Comparison of ENCODE assay signal across 1 cellular context in genomic region chr17:46942441-46943217, GRCh38.
TF ChIP-seq lines count a peak whose summit lies in the region.

No MANE protein-coding gene starts in this region.

TF ChIP-seq in HepG2, 621 proteins besides CTCF, POLR2A, EP300 and RAD21 (continued from another document and continues in another):
- TF ChIP-seq RBAK (CRISPR knock-in tag; IDR thresholded peaks at IDR 0.05) (0 out of 2 replicates have a peak, but pooled peaks have one; percentile 7), ZFP1 (CRISPR knock-in tag; IDR thresholded peaks at IDR 0.05) (no peak), SOX13 (IDR thresholded peaks at IDR 0.05) (no peak), SOX13 (CRISPR knock-in tag; conservative IDR thresholded peaks at IDR 0.05 in 1 of 2, IDR thresholded peaks at IDR 0.05 in 1 of 2) (peak in 1 of 2 experiments; percentile 27; a peak in 1 of 4 replicates), ETV6 (CRISPR knock-in tag; conservative IDR thresholded peaks at IDR 0.05) (no peak), NAIF1 (CRISPR knock-in tag; IDR thresholded peaks at IDR 0.05; ENCODE audit: borderline replicate concordance) (no peak), CEBPB (IDR thresholded peaks at IDR 0.05; ENCODE audit: borderline replicate concordance, low read depth, low read length) (peak; percentile 70), TMF1 (CRISPR knock-in tag; IDR thresholded peaks at IDR 0.05; ENCODE audit: low read depth) (no peak), ZNF777 (CRISPR knock-in tag; IDR thresholded peaks at IDR 0.05) (no peak), CCDC6 (CRISPR knock-in tag; IDR thresholded peaks at IDR 0.05) (no peak), ZBTB43 (CRISPR knock-in tag; conservative IDR thresholded peaks at IDR 0.05) (no peak), THRA (CRISPR knock-in tag; IDR thresholded peaks at IDR 0.05; ENCODE audit: borderline replicate concordance) (peak; percentile 42; the same call in 1 of the 2 replicates), CERS6 (CRISPR knock-in tag; IDR thresholded peaks at IDR 0.05) (no peak), ZFP36L2 (CRISPR knock-in tag; IDR thresholded peaks at IDR 0.05) (no peak), ZNF331 (CRISPR knock-in tag; IDR thresholded peaks at IDR 0.05) (peak; percentile 40), ZNF558 (CRISPR knock-in tag; IDR thresholded peaks at IDR 0.05; ENCODE audit: borderline replicate concordance) (no peak), ARID4A (CRISPR knock-in tag; IDR thresholded peaks at IDR 0.05; ENCODE audit: borderline replicate concordance) (no peak), MYC (CRISPR knock-in tag; IDR thresholded peaks at IDR 0.05; ENCODE audit: borderline replicate concordance) (0 out of 2 replicates have a peak, but pooled peaks have one; percentile 12), SMC3 (IDR thresholded peaks at IDR 0.05; ENCODE audit: low read length) (peak; percentile 93), PAWR (CRISPR knock-in tag; IDR thresholded peaks at IDR 0.05; ENCODE audit: borderline replicate concordance) (0 out of 2 replicates have a peak, but pooled peaks have one; percentile 9), ARID2 (CRISPR knock-in tag; IDR thresholded peaks at IDR 0.05; ENCODE audit: borderline replicate concordance) (no peak), SP4 (CRISPR knock-in tag; IDR thresholded peaks at IDR 0.05) (no peak), ZNF136 (CRISPR knock-in tag; IDR thresholded peaks at IDR 0.05; ENCODE audit: low read depth) (no peak), RELA (CRISPR knock-in tag; IDR thresholded peaks at IDR 0.05) (no peak), PATZ1 (CRISPR knock-in tag; IDR thresholded peaks at IDR 0.05) (peak; percentile 44; the same call in 1 of the 2 replicates), IKZF5 (CRISPR knock-in tag; IDR thresholded peaks at IDR 0.05) (peak; percentile 47; the same call in 1 of the 2 replicates), ZNF598 (CRISPR knock-in tag; IDR thresholded peaks at IDR 0.05; ENCODE audit: borderline replicate concordance) (no peak), GATAD2A (CRISPR knock-in tag; IDR thresholded peaks at IDR 0.05) (peak; percentile 78), E2F1 (CRISPR knock-in tag; IDR thresholded peaks at IDR 0.05) (no peak), ZFP91 (CRISPR knock-in tag; IDR thresholded peaks at IDR 0.05; ENCODE audit: borderline replicate concordance) (no peak; the same call in 1 of the 2 replicates), ZFYVE20 (CRISPR knock-in tag; IDR thresholded peaks at IDR 0.05; ENCODE audit: borderline replicate concordance, low read depth) (peak; percentile 21; the same call in 1 of the 2 replicates), ZNF275 (CRISPR knock-in tag; IDR thresholded peaks at IDR 0.05; ENCODE audit: borderline replicate concordance) (no peak), ZSCAN9 (CRISPR knock-in tag; IDR thresholded peaks at IDR 0.05; ENCODE audit: borderline replicate concordance) (peak; percentile 71; the same call in 1 of the 2 replicates), SATB2 (CRISPR knock-in tag; IDR thresholded peaks at IDR 0.05) (no peak), ZNF543 (CRISPR knock-in tag; IDR thresholded peaks at IDR 0.05) (no peak; the same call in 1 of the 2 replicates), ARNT2 (CRISPR knock-in tag; IDR thresholded peaks at IDR 0.05; ENCODE audit: low read depth) (peak; percentile 32; the same call in 1 of the 2 replicates), NR0B2 (CRISPR knock-in tag; IDR thresholded peaks at IDR 0.05) (no peak), KLF6 (CRISPR knock-in tag; IDR thresholded peaks at IDR 0.05) (no peak), ZNF513 (CRISPR knock-in tag; conservative IDR thresholded peaks at IDR 0.05) (no peak), CCAR2 (optimal IDR thresholded peaks at IDR 0.05; ENCODE audit: low read depth, low read length) (no peak), HMG20A (CRISPR knock-in tag; IDR thresholded peaks at IDR 0.05; ENCODE audit: borderline replicate concordance) (no peak), MIER2 (CRISPR knock-in tag; IDR thresholded peaks at IDR 0.05) (peak; percentile 28; the same call in 1 of the 2 replicates), ZNF780A (CRISPR knock-in tag; IDR thresholded peaks at IDR 0.05) (no peak), ZNF34 (CRISPR knock-in tag; IDR thresholded peaks at IDR 0.05; ENCODE audit: borderline replicate concordance) (no peak), GLMP (CRISPR knock-in tag; IDR thresholded peaks at IDR 0.05; ENCODE audit: borderline replicate concordance) (no peak)
